ENCODE assay signal across 8 cellular contexts in genomic region chr2:241895732-241896641, GRCh38. TPM values are rescaled to one million over a fixed set of nuclear protein-coding genes. Genes with fewer than 3 reads are reported as not detected.
A peak's percentile ranks its signal among the peaks of the same experiment; 100 is the strongest.
DNase-seq lines count a peak whose midpoint lies in the region; ATAC-seq and TF ChIP-seq lines count a peak whose summit lies in the region.

No MANE protein-coding gene starts in this region.

- no peak overlapping the region for H3K4me3 ChIP-seq in DND-41 (ENCODE audit: low read depth in 1 of 2, low read length in 2 of 2)

- H3K9me3 ChIP-seq in DND-41 (ENCODE audit: insufficient read depth, low read length, severe bottlenecking): no peaks in the 10 kb centered on the region

- no peak overlapping the region; the same call in 1 of the 2 replicates for H3K27ac ChIP-seq in DND-41 (ENCODE audit: low read length)

- H3K4me1 ChIP-seq in DND-41 (ENCODE audit: insufficient read depth, low read length): no peaks in the 10 kb centered on the region

- H3K4me2 ChIP-seq in DND-41 (ENCODE audit: insufficient read depth, low read length): no peak overlapping the region

- H3K4me1 Mint-ChIP-seq in endothelial cell (ENCODE audit: unreplicated experiment): peaks cover 2% of the 10 kb centered on the region
- H3K4me1 Mint-ChIP-seq in neural crest cell: peaks cover 19% of the 10 kb centered on the region

- ATAC-seq in DND-41 (ENCODE audit: insufficient read depth, low read depth) (peak; percentile 55), SK-N-SH treated with all-trans-retinoic acid at 6 μM for 48 hours (peak; percentile 34), HG02870 (IDR thresholded peaks at IDR 0.05; ENCODE audit: unreplicated experiment) (no peak), HG03432 (IDR thresholded peaks at IDR 0.05; ENCODE audit: unreplicated experiment) (no peak), GM21529 (IDR thresholded peaks at IDR 0.05; ENCODE audit: unreplicated experiment) (no peak)

- H3K9me3 Mint-ChIP-seq in endothelial cell (ENCODE audit: unreplicated experiment): no peaks in the 10 kb centered on the region
- H3K9me3 Mint-ChIP-seq in neural crest cell: no peaks in the 10 kb centered on the region

- H3K36me3 Mint-ChIP-seq in endothelial cell (ENCODE audit: low read depth, unreplicated experiment) (no peaks in the 10 kb centered on the region), neural crest cell (ENCODE audit: low read depth) (no peaks in the 10 kb centered on the region)

- peaks cover 12% of the 10 kb centered on the region for H3K36me3 ChIP-seq in DND-41 (ENCODE audit: insufficient read depth, low read length)

- H3K4me3 Mint-ChIP-seq in endothelial cell (ENCODE audit: unreplicated experiment) (no peak overlapping the region), neural crest cell (no peak overlapping the region)

- H2AFZ ChIP-seq in DND-41 (ENCODE audit: low read depth, low read length): no peak overlapping the region

- no peaks in the 10 kb centered on the region for H3K27me3 ChIP-seq in DND-41 (ENCODE audit: insufficient read depth, low read length, poor library complexity)

- H3K9ac ChIP-seq in DND-41 (ENCODE audit: low read depth, low read length): no peak overlapping the region

- H3K79me2 ChIP-seq in DND-41 (ENCODE audit: insufficient read depth, low read length): peaks cover 8% of the 10 kb centered on the region; the same call in 1 of the 2 replicates

- DNase-seq in DND-41: no peak
- DNase-seq in endothelial cell (ENCODE audit: low spot score): peak; percentile 58
- peak; percentile 25 for DNase-seq in neural crest cell (ENCODE audit: low read depth, low spot score)
- DNase-seq in NCI-H1417 (lab: John Stamatoyannopoulos, UW): no peak

- H3K27me3 Mint-ChIP-seq in endothelial cell (ENCODE audit: unreplicated experiment) (peaks cover 6% of the 10 kb centered on the region), neural crest cell (ENCODE audit: low read depth) (peaks cover 3% of the 10 kb centered on the region)

- peak overlapping the region; percentile 28 for H3K27ac Mint-ChIP-seq in endothelial cell (ENCODE audit: unreplicated experiment)
- H3K27ac Mint-ChIP-seq in neural crest cell (ENCODE audit: unreplicated experiment): peak overlapping the region; percentile 12

- TF ChIP-seq CTCF in DND-41 (IDR thresholded peaks at IDR 0.05; ENCODE audit: borderline replicate concordance, extremely low read depth, low read length, poor library complexity, severe bottlenecking): no peak
- TF ChIP-seq CTCF in endothelial cell (IDR thresholded peaks at IDR 0.05; ENCODE audit: unreplicated experiment): no peak
- no peak for TF ChIP-seq CTCF in neural crest cell (conservative IDR thresholded peaks at IDR 0.05)

- peaks cover 51% of the 10 kb centered on the region for H4K20me1 ChIP-seq in DND-41 (ENCODE audit: insufficient read depth, low read length)

TF ChIP-seq in SK-N-SH treated with all-trans-retinoic acid at 6 μM for 48 hours, 23 proteins besides CTCF, POLR2A, EP300 and RAD21:
- TF ChIP-seq RARB (CRISPR knock-in tag; IDR thresholded peaks at IDR 0.05): no peak
- TF ChIP-seq ZNF8 (CRISPR knock-in tag; IDR thresholded peaks at IDR 0.05): no peak
- no peak for TF ChIP-seq ZFP30 (CRISPR knock-in tag; IDR thresholded peaks at IDR 0.05)
- no peak for TF ChIP-seq ZFP3 (CRISPR knock-in tag; IDR thresholded peaks at IDR 0.05)
- TF ChIP-seq CREB5 (CRISPR knock-in tag; IDR thresholded peaks at IDR 0.05; ENCODE audit: low read depth): no peak
- TF ChIP-seq BACH2 (CRISPR knock-in tag; IDR thresholded peaks at IDR 0.05; ENCODE audit: borderline replicate concordance): no peak
- TF ChIP-seq POU6F1 (CRISPR knock-in tag; IDR thresholded peaks at IDR 0.05; ENCODE audit: borderline replicate concordance, low read depth): no peak
- no peak for TF ChIP-seq TOX (CRISPR knock-in tag; IDR thresholded peaks at IDR 0.05; ENCODE audit: borderline replicate concordance)
- no peak for TF ChIP-seq TSHZ2 (CRISPR knock-in tag; IDR thresholded peaks at IDR 0.05)
- TF ChIP-seq CSRNP3 (CRISPR knock-in tag; IDR thresholded peaks at IDR 0.05): no peak
- no peak for TF ChIP-seq CSDC2 (CRISPR knock-in tag; IDR thresholded peaks at IDR 0.05)
- no peak for TF ChIP-seq ZNF565 (CRISPR knock-in tag; conservative IDR thresholded peaks at IDR 0.05; ENCODE audit: low read depth)
- TF ChIP-seq OSR1 (CRISPR knock-in tag; IDR thresholded peaks at IDR 0.05): no peak
- no peak for TF ChIP-seq ESRRG (CRISPR knock-in tag; IDR thresholded peaks at IDR 0.05)
- TF ChIP-seq PPARA (CRISPR knock-in tag; IDR thresholded peaks at IDR 0.05; ENCODE audit: borderline replicate concordance): no peak
- no peak for TF ChIP-seq GLIS3 (CRISPR knock-in tag; IDR thresholded peaks at IDR 0.05)
- TF ChIP-seq ZC3H10 (CRISPR knock-in tag; IDR thresholded peaks at IDR 0.05): no peak
- TF ChIP-seq SNAI2 (CRISPR knock-in tag; IDR thresholded peaks at IDR 0.05): no peak

RNA-seq across cellular contexts. Expression of gene RTP5, which starts 26.5 kb away (rescaled TPM):
- total RNA-seq in endothelial cell (ENCODE audit: unreplicated experiment) (not detected), neural crest cell (not detected in 2 replicates)

RNA-seq across cellular contexts. Expression of gene PDCD1, which starts 37.3 kb away (rescaled TPM):
- total RNA-seq in endothelial cell (ENCODE audit: unreplicated experiment) (not detected), neural crest cell (not detected in 2 replicates)

Comparison
In these comparisons a context has a peak if more than half of its experiments do, and no peak if none do; other contexts are left out.
1. ATAC-seq: peak in DND-41 (single experiment) and SK-N-SH treated with all-trans-retinoic acid at 6 μM for 48 hours (single experiment); none in HG02870 (single experiment), HG03432 (single experiment) and GM21529 (single experiment).
2. DNase-seq: peak in endothelial cell (single experiment) and neural crest cell (single experiment); none in DND-41 (single experiment) and NCI-H1417 (0 of 3).